ENCODE assay signal across 22 cellular contexts in the genomic region with DNA sequence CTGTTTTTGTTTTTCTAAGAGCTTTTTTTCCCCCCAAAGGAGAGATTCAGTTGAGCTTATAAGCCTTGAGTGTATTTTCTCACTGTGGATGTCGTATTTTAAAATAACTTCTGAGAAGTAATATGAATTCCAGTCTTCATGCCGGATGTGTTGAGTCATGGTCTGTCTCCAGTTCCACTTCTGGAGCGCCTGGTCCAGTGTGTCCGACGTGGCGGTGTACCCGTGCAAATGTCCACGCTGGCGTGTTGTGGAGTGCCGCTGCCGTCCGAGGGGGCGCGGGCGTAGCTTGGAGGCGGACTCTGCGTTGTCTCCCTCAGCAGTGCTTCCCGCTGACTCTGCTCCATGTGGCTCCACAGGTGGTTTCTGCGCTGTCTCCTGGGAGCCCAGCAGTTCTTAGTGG.
DNase-seq lines count a peak whose midpoint lies in the region; ATAC-seq, FAIRE-seq and TF ChIP-seq lines count a peak whose summit lies in the region.
"Had no signal": no experiment of that assay in that cellular context is flagged by ENCODE, and none has a peak within 500 bp of the region (broad histone marks: within the 10 kb centered on the region; RNA-seq: fewer than 3 reads in every experiment).

No MANE protein-coding gene starts in this region.

- dilution Hi-C loops in IMR-90 (cut with HindIII; ENCODE audit: low sequenced_read_pairs, unreplicated experiment) = no loop called here

- no peaks in the 10 kb centered on the region for H4K20me1 ChIP-seq in IMR-90 (ENCODE audit: insufficient read depth, low read length)

- H3K14ac ChIP-seq in IMR-90 (replicated peaks; ENCODE audit: low read depth, low read length) = peak overlapping the region; percentile 35; the same call in 1 of the 2 replicates
- peak overlapping the region; percentile 82 for H3K14ac ChIP-seq in neuronal stem cell (ENCODE audit: low read length)

- peaks cover 8% of the 10 kb centered on the region for H3K36me3 Mint-ChIP-seq in chondrocyte (ENCODE audit: low read depth)

- H4K8ac ChIP-seq in IMR-90 (ENCODE audit: low read depth in 2 of 2, low read length in 2 of 2) = no peak overlapping the region; a peak in 1 of 4 replicates
- H4K8ac ChIP-seq in neuronal stem cell (ENCODE audit: low read depth, low read length) = no peak overlapping the region

- H3K23ac ChIP-seq in IMR-90 (ENCODE audit: low read depth, low read length) (no peak overlapping the region), neuronal stem cell (ENCODE audit: low read depth, low read length, poor library complexity) (peak overlapping the region; percentile 89)

- ATAC-seq in IMR-90 (ENCODE audit: low read depth) (peak; percentile 35; the same call in 1 of the 2 replicates), HG02642 (IDR thresholded peaks at IDR 0.05; ENCODE audit: poor library complexity, unreplicated experiment) (no peak)
- ATAC-seq: left cardiac atrium, natural killer cell, Panc1, upper lobe of right lung, WTC11 had no signal

- POLR2A ChIA-PET in IMR-90 (lab: Charles Lee; ENCODE audit: unreplicated experiment) = no interaction called here

- H2BK5ac ChIP-seq in IMR-90 (ENCODE audit: low read depth, low read length, poor library complexity, severe bottlenecking) (no peak overlapping the region), neuronal stem cell (ENCODE audit: low read length) (no peak overlapping the region)

- H2AK5ac ChIP-seq in IMR-90 (ENCODE audit: low read depth, low read length) (no peak overlapping the region), neuronal stem cell (ENCODE audit: low read depth, low read length) (no peak overlapping the region)

- H2BK120ac ChIP-seq in IMR-90 (ENCODE audit: low read depth, low read length) (no peak overlapping the region), neuronal stem cell (ENCODE audit: low read depth, low read length) (no peak overlapping the region)

- TF ChIP-seq CTCF in IMR-90 (conservative IDR thresholded peaks at IDR 0.05; ENCODE audit: low read depth, low read length) = no peak
- peak; percentile 13 for TF ChIP-seq CTCF in chondrocyte (IDR thresholded peaks at IDR 0.05)

- no peak for TF ChIP-seq POLR2A in IMR-90 (IDR thresholded peaks at IDR 0.05; ENCODE audit: low read depth, low read length)

- H2BK15ac ChIP-seq in IMR-90 (ENCODE audit: low read depth, low read length) (no peak overlapping the region), neuronal stem cell (ENCODE audit: low read length) (no peak overlapping the region)

- H3K27ac Mint-ChIP-seq in chondrocyte (ENCODE audit: unreplicated experiment) = peak overlapping the region; percentile 65
- H3K27ac Mint-ChIP-seq: natural killer cell; T-helper 2 cell treated with Interferon-gamma antibody and Interleukin-4, amounts not matched to agents 5 μg/mL and 100 μg/mL, for 36 hours had no signal

- DNase-seq in IMR-90 (peak; percentile 32), chondrocyte (ENCODE audit: low spot score) (peak; percentile 28), neuronal stem cell (ENCODE audit: low spot score) (no peak), urothelium cell line (ENCODE audit: low spot score) (no peak), NCI-H1092 (lab: John Stamatoyannopoulos, UW) (no peak), ACHN (no peak)
- DNase-seq: activated CD4-positive, alpha-beta T cell treated with anti-CD3 and anti-CD28 coated beads, Interleukin-2, amount 50 U/mL, for 48 hours; activated effector memory CD4-positive, alpha-beta T cell treated with anti-CD3 and anti-CD28 coated beads, Interleukin-2, amount 50 U/mL, for 16 hours; Calu3; caudate nucleus; mesendoderm; natural killer cell; NCI-H1694 treated with DMSO at 0.1 percent for 48 hours; NCI-H226; stomach; upper lobe of right lung had no signal

- 99% methylated on average over 13 of the region's 19 CpGs; no CpG with 5 or more reads in 1 of the 2 experiments for WGBS in IMR-90 (ENCODE audit: extremely low coverage in 2 of 2, insufficient read length in 1 of 2), 2 experiments
- WGBS in neuronal stem cell (ENCODE audit: extremely low coverage in 2 of 2, insufficient read length in 2 of 2, insufficient replicate concordance in 1 of 2), 2 donors = no CpG with 5 or more reads among the region's 19 CpGs

- H3K4me3 Mint-ChIP-seq in chondrocyte (ENCODE audit: unreplicated experiment) = peak overlapping the region; percentile 13
- H3K4me3 Mint-ChIP-seq: B cell; natural killer cell; T-helper 2 cell treated with Interferon-gamma antibody and Interleukin-4, amounts not matched to agents 5 μg/mL and 100 μg/mL, for 36 hours; WTC11 had no signal

- H3K9me3 Mint-ChIP-seq in chondrocyte (ENCODE audit: low read depth) = no peaks in the 10 kb centered on the region
- H3K9me3 Mint-ChIP-seq: natural killer cell; T-helper 2 cell treated with Interferon-gamma antibody and Interleukin-4, amounts not matched to agents 5 μg/mL and 100 μg/mL, for 36 hours; WTC11 had no signal

- no peak overlapping the region for H3K4me3 ChIP-seq in IMR-90 (ENCODE audit: insufficient read depth, low read depth, low read length)
- H3K4me3 ChIP-seq in neuronal stem cell (ENCODE audit: low read length in 2 of 2) = no peak overlapping the region
- H3K4me3 ChIP-seq: stomach, upper lobe of right lung had no signal

- H3K4me2 ChIP-seq in IMR-90 (ENCODE audit: low read depth, low read length) (no peak overlapping the region), neuronal stem cell (ENCODE audit: insufficient read depth, low read length, poor library complexity, severe bottlenecking) (no peak overlapping the region)

- no peak overlapping the region for H4K91ac ChIP-seq in IMR-90 (ENCODE audit: insufficient read depth, low read depth, low read length)
- H4K91ac ChIP-seq in neuronal stem cell (ENCODE audit: low read depth, low read length, poor library complexity) = no peak overlapping the region

- H2AFZ ChIP-seq in IMR-90 (replicated peaks; ENCODE audit: low read length, poor library complexity) (no peak overlapping the region), neuronal stem cell (ENCODE audit: low read length) (no peak overlapping the region)

- H4K5ac ChIP-seq in IMR-90 (ENCODE audit: low read depth, low read length) = no peak overlapping the region

- FAIRE-seq in urothelium cell line (lab: Jason Lieb, UNC) = peak; percentile 17

- no peak overlapping the region for H2BK20ac ChIP-seq in IMR-90 (ENCODE audit: low read depth, low read length)

- TF ChIP-seq RAD21 in IMR-90 (IDR thresholded peaks at IDR 0.05; ENCODE audit: low read length) = no peak

- peaks cover 15% of the 10 kb centered on the region for H3K9me1 ChIP-seq in IMR-90 (ENCODE audit: insufficient read depth, low read length)

- H3K9me3 ChIP-seq in IMR-90 (ENCODE audit: control insufficient read depth, insufficient read depth, low read length) (no peaks in the 10 kb centered on the region), neuronal stem cell (replicated peaks in 1 of 2; ENCODE audit: control insufficient read depth in 2 of 2, insufficient read depth in 1 of 2, low read depth in 1 of 2, low read length in 2 of 2) (peaks cover 0 to 5% of the 10 kb centered on the region in 2 donors)
- H3K9me3 ChIP-seq: stomach, upper lobe of right lung had no signal

- peaks cover 22% of the 10 kb centered on the region for H3K4me1 Mint-ChIP-seq in chondrocyte (ENCODE audit: low read depth)
- H3K4me1 Mint-ChIP-seq: B cell, WTC11 had no signal

- no peak overlapping the region for H2AK9ac ChIP-seq in IMR-90 (replicated peaks; ENCODE audit: low read depth, low read length, poor library complexity)

- H2BK12ac ChIP-seq in neuronal stem cell (ENCODE audit: low read length) = no peak overlapping the region

- H3K27me3 Mint-ChIP-seq in chondrocyte (ENCODE audit: low read depth) = no peaks in the 10 kb centered on the region
- H3K27me3 Mint-ChIP-seq: B cell had no signal

- H3K27ac ChIP-seq in IMR-90 (ENCODE audit: insufficient read depth, low read length) (no peak overlapping the region), neuronal stem cell (replicated peaks; ENCODE audit: low read length) (no peak overlapping the region)
- H3K27ac ChIP-seq: stomach, upper lobe of right lung had no signal

- no TSS peak for BruUV-seq in IMR-90 (replicated peaks; lab: Mats Ljungman, UMichigan)

- CTCF ChIA-PET in IMR-90 (lab: Yijun Ruan, JAX) = no interaction called here

- in situ Hi-C loops in IMR-90 (cut with MboI; ENCODE audit: low sequenced_read_pairs) (no loop called here), ACHN (cut with HindIII; ENCODE audit: low pct_ligation_motif_present, low pct_unique_long_range_greater_than_20kb, low sequenced_read_pairs) (no loop called here)

- H3K79me1 ChIP-seq in IMR-90 (ENCODE audit: low read depth in 1 of 2, low read length in 2 of 2) (peaks cover 6 to 32% of the 10 kb centered on the region in 2 experiments; a peak in 3 of 4 replicates), neuronal stem cell (ENCODE audit: low read depth, low read length) (peaks cover 14% of the 10 kb centered on the region)

- H3K27me3 ChIP-seq in IMR-90 (ENCODE audit: control insufficient read depth, insufficient read depth, low read length) = no peaks in the 10 kb centered on the region
- H3K27me3 ChIP-seq in neuronal stem cell (ENCODE audit: control insufficient read depth in 3 of 3, insufficient read depth in 3 of 3, low read depth in 1 of 3, low read length in 3 of 3) = no peaks in the 10 kb centered on the region
- H3K27me3 ChIP-seq: stomach, upper lobe of right lung had no signal

- H3K9ac ChIP-seq in IMR-90 (ENCODE audit: low read depth, low read length) = no peak overlapping the region
- peak overlapping the region; percentile 70 for H3K9ac ChIP-seq in neuronal stem cell (ENCODE audit: low read depth, low read length, poor library complexity)

- H3K4me1 ChIP-seq in IMR-90 (ENCODE audit: control insufficient read depth, insufficient read depth, low read length) (peaks cover 6% of the 10 kb centered on the region), neuronal stem cell (ENCODE audit: control insufficient read depth in 2 of 2, insufficient read depth in 1 of 2, low read depth in 1 of 2, low read length in 2 of 2) (no peaks in the 10 kb centered on the region)
- H3K4me1 ChIP-seq: upper lobe of right lung had no signal

- intact Hi-C loops in IMR-90 (cut with micrococcal nuclease) = no loop called here

- no peak overlapping the region for H3K56ac ChIP-seq in IMR-90 (ENCODE audit: extremely low read depth, insufficient read depth, low read length)

- H3K4ac ChIP-seq in IMR-90 (ENCODE audit: low read depth, low read length) = no peak overlapping the region; the same call in 1 of the 2 replicates
- H3K4ac ChIP-seq in neuronal stem cell (ENCODE audit: low read length) = no peak overlapping the region

- H3K18ac ChIP-seq in IMR-90 (ENCODE audit: low read depth, low read length) (no peak overlapping the region), neuronal stem cell (ENCODE audit: low read length) (peak overlapping the region; percentile 38)

- peaks cover 14% of the 10 kb centered on the region for H3K36me3 ChIP-seq in IMR-90 (ENCODE audit: control insufficient read depth, insufficient read depth, low read length)
- H3K36me3 ChIP-seq in neuronal stem cell (replicated peaks in 1 of 2; ENCODE audit: control insufficient read depth in 2 of 2, insufficient read depth in 2 of 2, low read length in 2 of 2) = peaks cover 32 to 78% of the 10 kb centered on the region in 2 donors

TF ChIP-seq in IMR-90, 13 proteins besides CTCF, POLR2A, EP300 and RAD21:
- 0 out of 2 replicates have a peak, but pooled peaks have one; percentile 24 for TF ChIP-seq NFE2L2 (IDR thresholded peaks at IDR 0.05; ENCODE audit: low read depth, low read length)
- no peak for TF ChIP-seq RCOR1 (IDR thresholded peaks at IDR 0.05; ENCODE audit: insufficient replicate concordance, low read length)
- TF ChIP-seq SMC3 (IDR thresholded peaks at IDR 0.05; ENCODE audit: low read depth, low read length) = no peak

Comparison
In these comparisons a context has a peak if more than half of its experiments do, and no peak if none do; other contexts are left out.
1. DNase-seq: peak in IMR-90 (single experiment) and chondrocyte (single experiment); none in neuronal stem cell (single experiment), urothelium cell line (single experiment), NCI-H1092 (single experiment) and ACHN (single experiment).